ENCODE assay signal across 34 cellular contexts in genomic region chr3:55779543-55779942, GRCh38.
"Had no signal": no experiment of that assay in that cellular context is flagged by ENCODE, and none has a peak within 500 bp of the region (broad histone marks: within the 10 kb centered on the region; RNA-seq: fewer than 3 reads in every experiment).

No MANE protein-coding gene starts in this region.

- DNase-seq: Karpas-422, Kasumi-1, MG63, MM.1S, MV-4-11, NCI-H1048, NCI-H1092, NCI-H1092 treated with DMSO at 0.1 percent for 48 hours, NCI-H1105, NCI-H1105 treated with DMSO at 0.1 percent for 48 hours, NCI-H1417, NCI-H1417 treated with DMSO at 0.1 percent for 48 hours, NCI-H1436, NCI-H1436 treated with DMSO at 0.1 percent for 48 hours, NCI-H146, NCI-H1694, NCI-H1694 treated with DMSO at 0.1 percent for 48 hours, NCI-H187, NCI-H187 treated with DMSO at 0.1 percent for 48 hours, NCI-H1930, NCI-H2029, NCI-H2029 treated with DMSO at 0.1 percent for 48 hours, NCI-H2081, NCI-H2081 treated with DMSO at 0.1 percent for 48 hours, NCI-H2107, NCI-H2171, NCI-H2171 treated with DMSO at 0.1 percent for 48 hours, NCI-H2227 treated with DMSO at 0.1 percent for 48 hours, NCI-H226, NCI-H345, NCI-H446, NCI-H446 treated with DMSO at 0.1 percent for 48 hours, NCI-H510A had no signal

- H3K36me3 ChIP-seq: MG63 had no signal

- H3K9me3 ChIP-seq: MG63 had no signal

- H3K27ac ChIP-seq: KMS-11 had no signal

- H3K4me3 ChIP-seq: MG63 had no signal
